In genomic region chr11:82719316-82719715, GRCh38 we compare ENCODE assay signal across 27 cellular contexts. TPM values are rescaled to one million over a fixed set of nuclear protein-coding genes. Genes with fewer than 3 reads are reported as not detected.
DNase-seq lines count a peak whose midpoint lies in the region; TF ChIP-seq lines count a peak whose summit lies in the region.
"Had no signal": no experiment of that assay in that cellular context is flagged by ENCODE, and none has a peak within 500 bp of the region (broad histone marks: within the 10 kb centered on the region; RNA-seq: fewer than 3 reads in every experiment).

No MANE protein-coding gene starts in this region.

- 63 to 75% (median 73%) methylated on average over 5 of the region's 5 CpGs for WGBS in stomach, 5 donors

- H3K4me1 ChIP-seq in stomach = no peaks in the 10 kb centered on the region
- H3K4me1 ChIP-seq: gastrocnemius medialis had no signal

- no peaks in the 10 kb centered on the region for H3K27me3 ChIP-seq in stomach
- H3K27me3 ChIP-seq: gastrocnemius medialis, MG63, tibial nerve had no signal

- TF ChIP-seq CTCF in stomach (IDR thresholded peaks at IDR 0.05) = no peak

- H3K4me3 ChIP-seq in stomach = no peak overlapping the region
- H3K4me3 ChIP-seq: coronary artery, gastrocnemius medialis, MG63, tibial nerve had no signal

- TF ChIP-seq EP300 in stomach (IDR thresholded peaks at IDR 0.05) = no peak

- H3K27ac ChIP-seq in stomach = no peak overlapping the region
- H3K27ac ChIP-seq: 22Rv1, coronary artery had no signal

- intact Hi-C loops in stomach (cut with DNase I; ENCODE audit: low total_unique reads) = loop anchor here (5.0 to 10.0 kb wide), 2 partner anchors 145 to 1098 kb away; no protein-coding TSS in a partner anchor

- peak; percentile 12 for DNase-seq in DMS 273 (lab: John Stamatoyannopoulos, UW; ENCODE audit: unreplicated experiment)
- DNase-seq in DMS 273 treated with DMSO at 0.1 percent for 48 hours (lab: John Stamatoyannopoulos, UW) = no peak
- DNase-seq in anterior cingulate cortex (lab: John Stamatoyannopoulos, UW) = peak in 36 of 58 donors; percentile 17 to 72 (median 43)
- DNase-seq in medulla oblongata (ENCODE audit: extremely low spot score) = peak; percentile 71
- DNase-seq in superior temporal gyrus (ENCODE audit: extremely low spot score) = peak; percentile 84
- DNase-seq in activated T-cell treated with anti-CD3 and anti-CD28 coated beads for 4 hours = no peak
- DNase-seq in DMS53 treated with DMSO at 0.1 percent for 48 hours (lab: John Stamatoyannopoulos, UW; ENCODE audit: unreplicated experiment) = no peak
- DNase-seq in stomach = no peak
- DNase-seq: activated CD4-positive, alpha-beta T cell treated with anti-CD3 and anti-CD28 coated beads, Interleukin-2, amount 50 U/mL, for 48 hours; activated CD8-positive, alpha-beta memory T cell treated with anti-CD3 and anti-CD28 coated beads, Interleukin-2, amount 50 U/mL, for 48 hours; activated gamma-delta T cell; CD8-positive, alpha-beta memory T cell; DMS79; gastrocnemius medialis; GOT3; KBM-7; mammary epithelial cell; MG63; naive B cell; NCI-H1417; OCI-M1; stimulated activated CD4-positive, alpha-beta T cell treated with anti-CD3 and anti-CD28 coated beads, Interleukin-4, amount 100 ng/mL, for 1 hour; stimulated activated naive B cell treated with anti-CD40 and anti-IgM and Interleukin-4, amounts not matched to agents 10 μg/mL and 1 μg/mL and 100 μg/mL, for 72 hours; T-helper 9 cell had no signal

- H3K36me3 ChIP-seq in stomach = no peaks in the 10 kb centered on the region
- H3K36me3 ChIP-seq: gastrocnemius medialis, MG63, tibial nerve had no signal

- no peak for TF ChIP-seq POLR2A in stomach (IDR thresholded peaks at IDR 0.05)

- no peaks in the 10 kb centered on the region for H3K9me3 ChIP-seq in stomach
- H3K9me3 ChIP-seq: gastrocnemius medialis, MG63, tibial nerve had no signal

RNA-seq across cellular contexts. Expression of gene FAM181B, which starts 14.3 kb away (rescaled TPM):
- 1 to 10 TPM in 2 of 5 donors, not detected in 3; 1.7 to 2.6 TPM for total RNA-seq in stomach
- under 1 TPM in 2 of 3 donors, not detected in 1; 0.31 to 0.43 TPM for polyA plus RNA-seq in stomach
- total RNA-seq: CD8-positive, alpha-beta memory T cell had no signal
- polyA plus RNA-seq: CD8-positive, alpha-beta memory T cell had no signal

Comparison
In these comparisons a context has a peak if more than half of its experiments do, and no peak if none do; other contexts are left out.
1. DNase-seq: peak in DMS 273 (single experiment), anterior cingulate cortex (36 of 58), medulla oblongata (single experiment) and superior temporal gyrus (single experiment); none in DMS 273 treated with DMSO at 0.1 percent for 48 hours (single experiment), activated T-cell treated with anti-CD3 and anti-CD28 coated beads for 4 hours (single experiment), DMS53 treated with DMSO at 0.1 percent for 48 hours (single experiment) and stomach (single experiment).